2 cellular contexts compared by ENCODE assay signal in the genomic region with DNA sequence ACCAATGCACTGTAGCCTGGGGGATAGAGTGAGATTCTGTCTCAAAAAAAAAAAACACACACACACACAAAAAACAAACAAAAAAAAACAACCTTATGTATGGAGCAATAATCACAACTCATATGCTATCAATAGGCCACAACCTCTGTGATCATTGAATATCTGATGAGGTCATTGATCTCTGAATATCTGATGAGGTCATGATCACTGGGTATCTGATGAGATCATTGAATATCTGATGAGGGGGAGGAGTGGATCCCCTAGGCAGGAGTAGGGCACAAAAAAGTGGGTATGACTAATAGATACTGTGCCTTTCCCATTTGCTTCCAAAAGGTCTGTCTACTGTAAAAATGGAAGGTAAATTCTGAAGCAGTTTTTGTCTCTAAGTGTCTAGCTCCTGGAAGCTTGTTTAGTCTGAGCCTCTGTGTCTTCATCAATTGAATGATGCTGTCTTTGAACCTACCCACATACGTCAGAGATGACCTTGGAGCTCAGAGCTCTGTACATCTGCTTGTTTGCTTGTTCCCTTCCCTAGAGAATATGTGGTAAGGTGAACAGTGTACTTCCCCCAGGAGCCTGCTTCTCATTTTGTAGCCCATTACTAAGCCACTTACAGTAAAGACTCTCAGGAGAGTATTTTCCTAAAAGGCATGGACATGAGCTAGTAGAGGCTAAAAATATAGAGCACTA.
TF ChIP-seq lines count a peak whose summit lies in the region.

No MANE protein-coding gene starts in this region.

TF ChIP-seq in A549, 52 proteins besides CTCF, POLR2A, EP300 and RAD21:
- no peak for TF ChIP-seq RFX5 (IDR thresholded peaks at IDR 0.05)
- TF ChIP-seq POLR2AphosphoS2 (conservative IDR thresholded peaks at IDR 0.05; ENCODE audit: low read length), result no peak
- TF ChIP-seq FOSL2 (IDR thresholded peaks at IDR 0.05), result no peak
- TF ChIP-seq FOSL2 (CRISPR knock-in tag; IDR thresholded peaks at IDR 0.05), result peak; percentile 19; the same call in 1 of the 2 replicates
- TF ChIP-seq FOXS1 (CRISPR knock-in tag; IDR thresholded peaks at IDR 0.05), result no peak
- TF ChIP-seq CEBPB (IDR thresholded peaks at IDR 0.05), result no peak

TF ChIP-seq in GM12878, 131 proteins besides CTCF, POLR2A, EP300 and RAD21:
- TF ChIP-seq, protein P1, sequence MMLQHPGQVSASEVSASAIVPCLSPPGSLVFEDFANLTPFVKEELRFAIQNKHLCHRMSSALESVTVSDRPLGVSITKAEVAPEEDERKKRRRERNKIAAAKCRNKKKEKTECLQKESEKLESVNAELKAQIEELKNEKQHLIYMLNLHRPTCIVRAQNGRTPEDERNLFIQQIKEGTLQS (IDR thresholded peaks at IDR 0.05; ENCODE audit: borderline replicate concordance, extremely low read depth, low read depth, low read length), result no peak
- TF ChIP-seq ATF7 (IDR thresholded peaks at IDR 0.05; ENCODE audit: low read depth), result peak; percentile 94
- TF ChIP-seq SMC3 (IDR thresholded peaks at IDR 0.05; ENCODE audit: borderline replicate concordance, low read length), result no peak
- peak; percentile 33 to 43; a peak in 2 of 4 replicates for TF ChIP-seq IKZF2 (IDR thresholded peaks at IDR 0.05)
- TF ChIP-seq NR2C2 (IDR thresholded peaks at IDR 0.05; ENCODE audit: borderline replicate concordance, control insufficient read depth, insufficient read length, low read depth), result no peak
- TF ChIP-seq MEF2B (IDR thresholded peaks at IDR 0.05; ENCODE audit: partially characterized antibody, poor library complexity, severe bottlenecking), result peak; percentile 69
- 0 out of 2 replicates have a peak, but pooled peaks have one; percentile 32 for TF ChIP-seq GATAD2B (conservative IDR thresholded peaks at IDR 0.05; ENCODE audit: low read depth)
- peak; percentile 48 for TF ChIP-seq IKZF1 (conservative IDR thresholded peaks at IDR 0.05)
- peak; percentile 62; the same call in 1 of the 2 replicates for TF ChIP-seq NR2F1 (conservative IDR thresholded peaks at IDR 0.05)
- TF ChIP-seq, protein P2, sequence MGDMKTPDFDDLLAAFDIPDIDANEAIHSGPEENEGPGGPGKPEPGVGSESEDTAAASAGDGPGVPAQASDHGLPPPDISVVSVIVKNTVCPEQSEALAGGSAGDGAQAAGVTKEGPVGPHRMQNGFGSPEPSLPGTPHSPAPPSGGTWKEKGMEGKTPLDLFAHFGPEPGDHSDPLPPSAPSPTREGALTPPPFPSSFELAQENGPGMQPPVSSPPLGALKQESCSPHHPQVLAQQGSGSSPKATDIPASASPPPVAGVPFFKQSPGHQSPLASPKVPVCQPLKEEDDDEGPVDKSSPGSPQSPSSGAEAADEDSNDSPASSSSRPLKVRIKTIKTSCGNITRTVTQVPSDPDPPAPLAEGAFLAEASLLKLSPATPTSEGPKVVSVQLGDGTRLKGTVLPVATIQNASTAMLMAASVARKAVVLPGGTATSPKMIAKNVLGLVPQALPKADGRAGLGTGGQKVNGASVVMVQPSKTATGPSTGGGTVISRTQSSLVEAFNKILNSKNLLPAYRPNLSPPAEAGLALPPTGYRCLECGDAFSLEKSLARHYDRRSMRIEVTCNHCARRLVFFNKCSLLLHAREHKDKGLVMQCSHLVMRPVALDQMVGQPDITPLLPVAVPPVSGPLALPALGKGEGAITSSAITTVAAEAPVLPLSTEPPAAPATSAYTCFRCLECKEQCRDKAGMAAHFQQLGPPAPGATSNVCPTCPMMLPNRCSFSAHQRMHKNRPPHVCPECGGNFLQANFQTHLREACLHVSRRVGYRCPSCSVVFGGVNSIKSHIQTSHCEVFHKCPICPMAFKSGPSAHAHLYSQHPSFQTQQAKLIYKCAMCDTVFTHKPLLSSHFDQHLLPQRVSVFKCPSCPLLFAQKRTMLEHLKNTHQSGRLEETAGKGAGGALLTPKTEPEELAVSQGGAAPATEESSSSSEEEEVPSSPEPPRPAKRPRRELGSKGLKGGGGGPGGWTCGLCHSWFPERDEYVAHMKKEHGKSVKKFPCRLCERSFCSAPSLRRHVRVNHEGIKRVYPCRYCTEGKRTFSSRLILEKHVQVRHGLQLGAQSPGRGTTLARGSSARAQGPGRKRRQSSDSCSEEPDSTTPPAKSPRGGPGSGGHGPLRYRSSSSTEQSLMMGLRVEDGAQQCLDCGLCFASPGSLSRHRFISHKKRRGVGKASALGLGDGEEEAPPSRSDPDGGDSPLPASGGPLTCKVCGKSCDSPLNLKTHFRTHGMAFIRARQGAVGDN (IDR thresholded peaks at IDR 0.05), result peak; percentile 52; the same call in 1 of the 2 replicates
